Comparison of ENCODE assay signal across 25 cellular contexts in the genomic region with DNA sequence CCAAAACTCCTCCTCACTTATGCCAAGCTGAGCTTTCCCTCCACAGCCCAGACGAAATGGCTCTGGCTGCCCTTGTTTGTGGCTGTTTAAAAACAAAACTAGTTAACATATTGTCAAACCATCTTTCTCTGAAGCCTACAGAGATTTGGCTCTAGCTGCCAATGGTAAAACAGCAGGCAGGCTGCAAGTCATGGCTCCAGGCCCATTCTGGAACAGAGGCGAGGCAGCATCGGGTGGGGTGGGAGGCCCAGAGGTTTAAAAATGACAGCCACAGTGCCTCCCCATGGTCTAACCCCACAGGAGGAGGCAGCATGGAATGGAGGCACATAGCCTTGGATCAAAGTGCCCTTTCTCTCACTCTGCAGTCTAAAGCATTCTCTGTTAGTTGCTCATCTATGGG.
DNase-seq lines count a peak whose midpoint lies in the region; ATAC-seq and TF ChIP-seq lines count a peak whose summit lies in the region.
"Had no signal": no experiment of that assay in that cellular context is flagged by ENCODE, and none has a peak within 500 bp of the region (broad histone marks: within the 10 kb centered on the region; RNA-seq: fewer than 3 reads in every experiment).

No MANE protein-coding gene starts in this region.

- intact Hi-C loops in Right ventricle myocardium inferior (cut with DNase I) (no loop called here), left cardiac atrium (cut with DNase I) (no loop called here)

- H3K27me3 Mint-ChIP-seq in type B pancreatic cell: no peaks in the 10 kb centered on the region

- no peaks in the 10 kb centered on the region for H3K36me3 Mint-ChIP-seq in type B pancreatic cell
- H3K36me3 Mint-ChIP-seq: mesothelial cell of epicardium had no signal

- H3K4me2 ChIP-seq in MM.1S (ENCODE audit: low read depth, low read length): no peak overlapping the region
- H3K4me2 ChIP-seq: KMS-11 had no signal

- TF ChIP-seq CTCF in type B pancreatic cell (conservative IDR thresholded peaks at IDR 0.05) (no peak), MM.1S (IDR thresholded peaks at IDR 0.05; ENCODE audit: low read length) (no peak)

- DNase-seq in Right ventricle myocardium inferior (ENCODE audit: missing footprints) (peak; percentile 35), left cardiac atrium (no peak), astrocyte of the hippocampus (ENCODE audit: low read depth, low spot score) (peak; percentile 23), islet precursor cell (peak; percentile 32), type B pancreatic cell (ENCODE audit: extremely low spot score, unreplicated experiment) (peak; percentile 42), MM.1S (no peak), OCI-M1 (lab: John Stamatoyannopoulos, UW) (no peak)
- DNase-seq: activated CD4-positive, alpha-beta T cell treated with anti-CD3 and anti-CD28 coated beads, Interleukin-2, amount 50 U/mL, for 1 hour; activated naive CD4-positive, alpha-beta T cell treated with Interleukin-2 at 50 U/mL for 16 hours; dermis blood vessel endothelial cell; H7; NCI-H1436; NCI-H524; occipital lobe; retina; stimulated activated CD4-positive, alpha-beta T cell treated with anti-CD3 and anti-CD28 coated beads, Interleukin-4, amount 100 ng/mL, for 1 hour; stimulated activated naive CD4-positive, alpha-beta T cell treated with Interleukin-2 at 50 U/mL for 16 hours; T-helper 2 cell had no signal

- no peak overlapping the region for H2AFZ ChIP-seq in MM.1S (ENCODE audit: low read length)

- no peaks in the 10 kb centered on the region for H4K20me1 ChIP-seq in MM.1S (ENCODE audit: insufficient read depth, low read length)

- no peak overlapping the region for H3K4me3 Mint-ChIP-seq in type B pancreatic cell
- H3K4me3 Mint-ChIP-seq: mesothelial cell of epicardium; naive thymus-derived CD8-positive, alpha-beta T cell had no signal

- ATAC-seq in Right ventricle myocardium inferior: no peak
- no peak for ATAC-seq in left cardiac atrium
- no peak for ATAC-seq in SK-N-SH treated with all-trans-retinoic acid at 6 μM for 48 hours
- ATAC-seq: naive thymus-derived CD8-positive, alpha-beta T cell had no signal

- no peaks in the 10 kb centered on the region for H3K79me2 ChIP-seq in MM.1S (ENCODE audit: low read length)

- no peaks in the 10 kb centered on the region for H3K9me3 Mint-ChIP-seq in type B pancreatic cell

- no peak overlapping the region for H3K27ac ChIP-seq in MM.1S (ENCODE audit: low read length)
- H3K27ac ChIP-seq: C4-2B, cardiac muscle cell, KMS-11, thoracic aorta had no signal

- no peak overlapping the region for H3K9ac ChIP-seq in MM.1S (ENCODE audit: low read length)
- H3K9ac ChIP-seq: KMS-11 had no signal

- no peak overlapping the region for H3K27ac Mint-ChIP-seq in type B pancreatic cell
- H3K27ac Mint-ChIP-seq: mesothelial cell of epicardium had no signal

- H3K9me3 ChIP-seq in MM.1S (replicated peaks; ENCODE audit: insufficient read depth, low read length): no peaks in the 10 kb centered on the region

- H3F3A ChIP-seq in MM.1S (ENCODE audit: insufficient read depth, low read length): no peaks in the 10 kb centered on the region

- H3K4me1 Mint-ChIP-seq in type B pancreatic cell (ENCODE audit: unreplicated experiment): no peaks in the 10 kb centered on the region
- H3K4me1 Mint-ChIP-seq: mesothelial cell of epicardium; naive thymus-derived CD8-positive, alpha-beta T cell had no signal

- no peaks in the 10 kb centered on the region for H3K27me3 ChIP-seq in MM.1S (replicated peaks; ENCODE audit: insufficient read depth, low read length)

- H3K4me3 ChIP-seq in MM.1S (ENCODE audit: low read length): no peak overlapping the region
- H3K4me3 ChIP-seq: cardiac muscle cell, thoracic aorta had no signal

- H3K4me1 ChIP-seq in MM.1S (ENCODE audit: low read length): no peaks in the 10 kb centered on the region

- no peaks in the 10 kb centered on the region for H3K9me2 ChIP-seq in MM.1S (replicated peaks; ENCODE audit: insufficient read depth, low read length)

- no peaks in the 10 kb centered on the region for H3K36me3 ChIP-seq in MM.1S (replicated peaks; ENCODE audit: insufficient read depth, low read length)
- H3K36me3 ChIP-seq: cardiac muscle cell, thoracic aorta had no signal

TF ChIP-seq in SK-N-SH treated with all-trans-retinoic acid at 6 μM for 48 hours, 23 proteins besides CTCF, POLR2A, EP300 and RAD21:
- TF ChIP-seq, protein P1, sequence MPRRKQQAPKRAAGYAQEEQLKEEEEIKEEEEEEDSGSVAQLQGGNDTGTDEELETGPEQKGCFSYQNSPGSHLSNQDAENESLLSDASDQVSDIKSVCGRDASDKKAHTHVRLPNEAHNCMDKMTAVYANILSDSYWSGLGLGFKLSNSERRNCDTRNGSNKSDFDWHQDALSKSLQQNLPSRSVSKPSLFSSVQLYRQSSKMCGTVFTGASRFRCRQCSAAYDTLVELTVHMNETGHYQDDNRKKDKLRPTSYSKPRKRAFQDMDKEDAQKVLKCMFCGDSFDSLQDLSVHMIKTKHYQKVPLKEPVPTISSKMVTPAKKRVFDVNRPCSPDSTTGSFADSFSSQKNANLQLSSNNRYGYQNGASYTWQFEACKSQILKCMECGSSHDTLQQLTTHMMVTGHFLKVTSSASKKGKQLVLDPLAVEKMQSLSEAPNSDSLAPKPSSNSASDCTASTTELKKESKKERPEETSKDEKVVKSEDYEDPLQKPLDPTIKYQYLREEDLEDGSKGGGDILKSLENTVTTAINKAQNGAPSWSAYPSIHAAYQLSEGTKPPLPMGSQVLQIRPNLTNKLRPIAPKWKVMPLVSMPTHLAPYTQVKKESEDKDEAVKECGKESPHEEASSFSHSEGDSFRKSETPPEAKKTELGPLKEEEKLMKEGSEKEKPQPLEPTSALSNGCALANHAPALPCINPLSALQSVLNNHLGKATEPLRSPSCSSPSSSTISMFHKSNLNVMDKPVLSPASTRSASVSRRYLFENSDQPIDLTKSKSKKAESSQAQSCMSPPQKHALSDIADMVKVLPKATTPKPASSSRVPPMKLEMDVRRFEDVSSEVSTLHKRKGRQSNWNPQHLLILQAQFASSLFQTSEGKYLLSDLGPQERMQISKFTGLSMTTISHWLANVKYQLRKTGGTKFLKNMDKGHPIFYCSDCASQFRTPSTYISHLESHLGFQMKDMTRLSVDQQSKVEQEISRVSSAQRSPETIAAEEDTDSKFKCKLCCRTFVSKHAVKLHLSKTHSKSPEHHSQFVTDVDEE (CRISPR knock-in tag; IDR thresholded peaks at IDR 0.05): no peak
- no peak for TF ChIP-seq TCF4 (CRISPR knock-in tag; IDR thresholded peaks at IDR 0.05; ENCODE audit: borderline replicate concordance)
- TF ChIP-seq ISL1 (CRISPR knock-in tag; IDR thresholded peaks at IDR 0.05): no peak
- TF ChIP-seq GLIS3 (CRISPR knock-in tag; IDR thresholded peaks at IDR 0.05): no peak
- TF ChIP-seq ZC3H10 (CRISPR knock-in tag; IDR thresholded peaks at IDR 0.05): no peak
- no peak for TF ChIP-seq ZNF565 (CRISPR knock-in tag; conservative IDR thresholded peaks at IDR 0.05; ENCODE audit: low read depth)
- TF ChIP-seq ZNF8 (CRISPR knock-in tag; IDR thresholded peaks at IDR 0.05): no peak
- TF ChIP-seq TOX (CRISPR knock-in tag; IDR thresholded peaks at IDR 0.05; ENCODE audit: borderline replicate concordance): no peak
- TF ChIP-seq ZFP30 (CRISPR knock-in tag; IDR thresholded peaks at IDR 0.05): no peak
- TF ChIP-seq, protein P2, sequence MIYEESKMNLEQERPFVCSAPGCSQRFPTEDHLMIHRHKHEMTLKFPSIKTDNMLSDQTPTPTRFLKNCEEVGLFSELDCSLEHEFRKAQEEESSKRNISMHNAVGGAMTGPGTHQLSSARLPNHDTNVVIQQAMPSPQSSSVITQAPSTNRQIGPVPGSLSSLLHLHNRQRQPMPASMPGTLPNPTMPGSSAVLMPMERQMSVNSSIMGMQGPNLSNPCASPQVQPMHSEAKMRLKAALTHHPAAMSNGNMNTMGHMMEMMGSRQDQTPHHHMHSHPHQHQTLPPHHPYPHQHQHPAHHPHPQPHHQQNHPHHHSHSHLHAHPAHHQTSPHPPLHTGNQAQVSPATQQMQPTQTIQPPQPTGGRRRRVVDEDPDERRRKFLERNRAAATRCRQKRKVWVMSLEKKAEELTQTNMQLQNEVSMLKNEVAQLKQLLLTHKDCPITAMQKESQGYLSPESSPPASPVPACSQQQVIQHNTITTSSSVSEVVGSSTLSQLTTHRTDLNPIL (CRISPR knock-in tag; IDR thresholded peaks at IDR 0.05; ENCODE audit: low read depth): no peak
- no peak for TF ChIP-seq PPARA (CRISPR knock-in tag; IDR thresholded peaks at IDR 0.05; ENCODE audit: borderline replicate concordance)
- TF ChIP-seq ARNTL (CRISPR knock-in tag; IDR thresholded peaks at IDR 0.05; ENCODE audit: borderline replicate concordance, low read depth): no peak
- no peak for TF ChIP-seq CSDC2 (CRISPR knock-in tag; IDR thresholded peaks at IDR 0.05)
- no peak for TF ChIP-seq ESRRG (CRISPR knock-in tag; IDR thresholded peaks at IDR 0.05)
- TF ChIP-seq ZFP3 (CRISPR knock-in tag; IDR thresholded peaks at IDR 0.05): no peak
- TF ChIP-seq SNAI2 (CRISPR knock-in tag; IDR thresholded peaks at IDR 0.05): no peak
- TF ChIP-seq RARB (CRISPR knock-in tag; IDR thresholded peaks at IDR 0.05): no peak
- no peak for TF ChIP-seq OSR1 (CRISPR knock-in tag; IDR thresholded peaks at IDR 0.05)

Comparison
In these comparisons a context has a peak if more than half of its experiments do, and no peak if none do; other contexts are left out.
1. DNase-seq: peak in Right ventricle myocardium inferior (single experiment), astrocyte of the hippocampus (single experiment), islet precursor cell (single experiment) and type B pancreatic cell (single experiment); none in left cardiac atrium (single experiment), MM.1S (single experiment) and OCI-M1 (single experiment).